In the genomic region with DNA sequence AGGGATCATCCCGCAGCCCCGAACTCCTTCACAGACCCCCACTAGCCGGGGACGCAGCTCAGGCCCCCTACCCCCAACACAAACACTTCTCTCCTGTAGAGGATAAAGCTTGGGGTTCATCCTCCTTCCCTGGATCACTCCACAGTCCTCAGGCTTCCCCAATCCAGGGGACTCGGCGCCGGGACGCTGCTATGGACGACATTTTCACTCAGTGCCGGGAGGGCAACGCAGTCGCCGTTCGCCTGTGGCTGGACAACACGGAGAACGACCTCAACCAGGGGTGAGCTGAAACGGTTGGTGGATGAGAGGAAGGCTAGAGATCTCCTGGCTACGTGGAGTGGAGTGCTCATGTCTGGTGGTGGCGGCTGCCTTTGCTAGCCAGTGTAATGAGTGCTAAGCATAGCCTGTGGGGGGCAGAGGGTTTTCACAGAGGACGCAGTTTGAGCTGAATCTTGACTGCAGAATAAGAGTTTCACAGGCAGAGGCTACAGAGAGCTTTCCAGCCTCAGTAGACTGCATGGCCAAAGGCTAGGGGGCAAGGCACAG, we compare ENCODE assay signal across 8 cellular contexts. TPM values are rescaled to one million over a fixed set of nuclear protein-coding genes. Genes with fewer than 3 reads are reported as not detected.
DNase-seq lines count a peak whose midpoint lies in the region; ATAC-seq and TF ChIP-seq lines count a peak whose summit lies in the region.

No MANE protein-coding gene starts in this region.

- H3K36me3 Mint-ChIP-seq in activated CD8-positive, alpha-beta memory T cell treated with anti-CD3 and anti-CD28 coated beads, Interleukin-2, amount 10 ng/mL, durations not matched to agents 7 days and 5 days: peaks cover 39% of the 10 kb centered on the region

- peaks cover 40% of the 10 kb centered on the region for H3K4me1 ChIP-seq in mesodermal cell (ENCODE audit: control insufficient read depth, insufficient read depth, low read length, poor library complexity, severe bottlenecking)

- peak; percentile 32 for TF ChIP-seq CTCF in AG04449 (IDR thresholded peaks at IDR 0.05; ENCODE audit: insufficient read depth, low read length, missing control alignments)

- CTCF ChIA-PET in AG04449 (lab: Yijun Ruan, JAX): interaction anchor here (0.9 to 4.4 kb wide), 16 partner anchors 9 to 241 kb away, joined by 3 to 19 read pairs (median 4); a partner anchor contains a TSS
- CTCF ChIA-PET in activated CD8-positive, alpha-beta memory T cell treated with anti-CD3 and anti-CD28 coated beads, Interleukin-2, amount 10 ng/mL, durations not matched to agents 7 days and 5 days (lab: Charles Lee): interaction anchor here (1.0 to 3.8 kb wide), 21 partner anchors 9 to 225 kb away, joined by 3 to 41 read pairs (median 6); a partner anchor contains a TSS

- H3K4me3 ChIP-seq in AG04449 (ENCODE audit: low read depth, low read length) (peak overlapping the region; percentile 97), mesodermal cell (ENCODE audit: extremely low read depth, insufficient read depth, low read length, poor library complexity, severe bottlenecking) (peak overlapping the region; percentile 97)

- DNase-seq in AG04449 (ENCODE audit: low read depth, low spot score) (no peak), NCI-H526 treated with DMSO at 0.1 percent for 48 hours (lab: John Stamatoyannopoulos, UW) (peak; percentile 27), epidermal melanocyte (ENCODE audit: insufficient read length, low spot score) (peak; percentile 51)
- peak; percentile 80 for DNase-seq in activated CD8-positive, alpha-beta memory T cell treated with anti-CD3 and anti-CD28 coated beads, Interleukin-2, amount 10 ng/mL, durations not matched to agents 7 days and 5 days

- H3K9me3 ChIP-seq in mesodermal cell (ENCODE audit: control insufficient read depth, low read length): no peaks in the 10 kb centered on the region

- H3K27ac Mint-ChIP-seq in activated CD8-positive, alpha-beta memory T cell treated with anti-CD3 and anti-CD28 coated beads, Interleukin-2, amount 10 ng/mL, durations not matched to agents 7 days and 5 days: no peak overlapping the region

- peaks cover 37% of the 10 kb centered on the region for H3K4me1 Mint-ChIP-seq in activated CD8-positive, alpha-beta memory T cell treated with anti-CD3 and anti-CD28 coated beads, Interleukin-2, amount 10 ng/mL, durations not matched to agents 7 days and 5 days

- no peaks in the 10 kb centered on the region for H3K27me3 Mint-ChIP-seq in activated CD8-positive, alpha-beta memory T cell treated with anti-CD3 and anti-CD28 coated beads, Interleukin-2, amount 10 ng/mL, durations not matched to agents 7 days and 5 days

- H3K9me3 Mint-ChIP-seq in activated CD8-positive, alpha-beta memory T cell treated with anti-CD3 and anti-CD28 coated beads, Interleukin-2, amount 10 ng/mL, durations not matched to agents 7 days and 5 days (ENCODE audit: low read depth): no peaks in the 10 kb centered on the region

- POLR2A ChIA-PET in AG04449 (lab: Yijun Ruan, JAX): interaction anchor here (0.7 to 1.0 kb wide), 5 partner anchors 13 to 123 kb away, joined by 3 to 4 read pairs (median 3); a partner anchor contains a TSS

- H3K36me3 ChIP-seq in mesodermal cell (ENCODE audit: control insufficient read depth, insufficient read depth, low read length): peaks cover 66% of the 10 kb centered on the region

- 0% methylated on average over 12 to 19 of the region's 20 CpGs for WGBS in mesodermal cell (ENCODE audit: insufficient coverage in 2 of 2), 2 experiments

- peak; percentile 32 for ATAC-seq in GM18498 (IDR thresholded peaks at IDR 0.05; ENCODE audit: unreplicated experiment)
- ATAC-seq in HG02884 (IDR thresholded peaks at IDR 0.05; ENCODE audit: unreplicated experiment): peak; percentile 33
- ATAC-seq in activated CD8-positive, alpha-beta memory T cell treated with anti-CD3 and anti-CD28 coated beads, Interleukin-2, amount 10 ng/mL, durations not matched to agents 7 days and 5 days: peak; percentile 54

- no peak overlapping the region for H3K4me3 Mint-ChIP-seq in activated CD8-positive, alpha-beta memory T cell treated with anti-CD3 and anti-CD28 coated beads, Interleukin-2, amount 10 ng/mL, durations not matched to agents 7 days and 5 days

- H3K27ac ChIP-seq in mesodermal cell (ENCODE audit: low read depth, low read length, severe bottlenecking) (peak overlapping the region; percentile 87), temporal lobe (ENCODE audit: low read depth, low read length) (peak overlapping the region; percentile 85)

RNA-seq across cellular contexts. Expression of a gene that starts 0.6 kb away (rescaled TPM):
- total RNA-seq in activated CD8-positive, alpha-beta memory T cell treated with anti-CD3 and anti-CD28 coated beads, Interleukin-2, amount 10 ng/mL, durations not matched to agents 7 days and 5 days: 100 to 1,000 TPM; 151 to 161 TPM
- 226 TPM for polyA plus RNA-seq in mesodermal cell (2013, experiment 1 of 2)
- polyA plus RNA-seq in mesodermal cell (2013, experiment 2 of 2): 200 TPM
- 42.5 TPM for total RNA-seq in temporal lobe

RNA-seq across cellular contexts. Expression of a gene that starts 0.7 kb away (rescaled TPM):
- total RNA-seq in activated CD8-positive, alpha-beta memory T cell treated with anti-CD3 and anti-CD28 coated beads, Interleukin-2, amount 10 ng/mL, durations not matched to agents 7 days and 5 days: 10 to 100 TPM; 25.6 to 33.1 TPM
- 13.1 TPM for polyA plus RNA-seq in mesodermal cell (2013, experiment 1 of 2)
- polyA plus RNA-seq in mesodermal cell (2013, experiment 2 of 2): 12.7 TPM
- total RNA-seq in temporal lobe: 9.8 TPM

RNA-seq across cellular contexts. Expression of a gene that starts 7.9 kb away (rescaled TPM):
- 100 to 1,000 TPM; 134 to 144 TPM for total RNA-seq in activated CD8-positive, alpha-beta memory T cell treated with anti-CD3 and anti-CD28 coated beads, Interleukin-2, amount 10 ng/mL, durations not matched to agents 7 days and 5 days
- polyA plus RNA-seq in mesodermal cell (2013, experiment 1 of 2): 229 TPM
- 198 TPM for polyA plus RNA-seq in mesodermal cell (2013, experiment 2 of 2)
- total RNA-seq in temporal lobe: 14.0 TPM

RNA-seq across cellular contexts. Expression of a gene that starts 15.1 kb away (rescaled TPM):
- 10 to 100 TPM; 76.8 to 79.3 TPM for total RNA-seq in activated CD8-positive, alpha-beta memory T cell treated with anti-CD3 and anti-CD28 coated beads, Interleukin-2, amount 10 ng/mL, durations not matched to agents 7 days and 5 days
- polyA plus RNA-seq in mesodermal cell (2013, experiment 1 of 2): 66.1 TPM
- 56.8 TPM for polyA plus RNA-seq in mesodermal cell (2013, experiment 2 of 2)
- total RNA-seq in temporal lobe: 9.3 TPM

RNA-seq across cellular contexts. Expression of a gene that starts 51.5 kb away (rescaled TPM):
- under 1 TPM; 0.14 to 0.32 TPM for total RNA-seq in activated CD8-positive, alpha-beta memory T cell treated with anti-CD3 and anti-CD28 coated beads, Interleukin-2, amount 10 ng/mL, durations not matched to agents 7 days and 5 days
- polyA plus RNA-seq in mesodermal cell (2013, experiment 1 of 2): 61.7 TPM
- polyA plus RNA-seq in mesodermal cell (2013, experiment 2 of 2): 45.3 TPM
- 58.5 TPM for total RNA-seq in temporal lobe
